In genomic region chr3:106413683-106414082, GRCh38 we compare ENCODE assay signal across 30 cellular contexts.
"Had no signal": no experiment of that assay in that cellular context is flagged by ENCODE, and none has a peak within 500 bp of the region (broad histone marks: within the 10 kb centered on the region; RNA-seq: fewer than 3 reads in every experiment).

No MANE protein-coding gene starts in this region.

- H3K4me1 ChIP-seq: adrenal gland, ascending aorta, body of pancreas, breast epithelium had no signal

- H3K27ac ChIP-seq: adrenal gland, ascending aorta, body of pancreas, brain microvascular endothelial cell, breast epithelium, cardiac muscle cell had no signal

- H3K27me3 ChIP-seq: adrenal gland, ascending aorta, body of pancreas, brain microvascular endothelial cell, breast epithelium, cardiac muscle cell had no signal

- DNase-seq: activated effector memory CD4-positive, alpha-beta T cell treated with anti-CD3 and anti-CD28 coated beads, Interleukin-2, amount 50 U/mL, for 16 hours; activated effector memory CD4-positive, alpha-beta T cell treated with Interleukin-2 at 50 U/mL for 16 hours; activated gamma-delta T cell; activated gamma-delta T cell treated with Interleukin-2 at 50 U/mL for 16 hours; activated naive CD4-positive, alpha-beta T cell; activated naive CD4-positive, alpha-beta T cell treated with anti-CD3 and anti-CD28 coated beads for 36 hours; activated naive CD4-positive, alpha-beta T cell treated with anti-CD3 and anti-CD28 coated beads, Interleukin-2, amount 10 ng/mL, durations not matched to agents 7 days and 5 days; activated naive CD4-positive, alpha-beta T cell treated with anti-CD3 and anti-CD28 coated beads, Interleukin-2, amount 50 U/mL, for 16 hours; activated naive CD4-positive, alpha-beta T cell treated with Interleukin-2 at 50 U/mL for 16 hours; activated naive CD8-positive, alpha-beta T cell treated with anti-CD3 and anti-CD28 coated beads for 36 hours; activated naive CD8-positive, alpha-beta T cell treated with anti-CD3 and anti-CD28 coated beads, Interleukin-2, amount 10 ng/mL, durations not matched to agents 7 days and 5 days; activated naive CD8-positive, alpha-beta T cell treated with anti-CD3 and anti-CD28 coated beads, Interleukin-2, amount 50 U/mL, for 24 hours; activated T-cell treated with anti-CD3 and anti-CD28 coated beads, Interleukin-2, amount 50 U/mL, for 1 hour; activated T-cell treated with anti-CD3 and anti-CD28 coated beads, Interleukin-2, amount 50 U/mL, for 24 hours; activated T-cell treated with anti-CD3 and anti-CD28 coated beads, Interleukin-2, amount 50 U/mL, for 4 hours; activated T-cell treated with anti-CD3 and anti-CD28 coated beads, Interleukin-2, amount 50 U/mL, for 48 hours; activated T-cell treated with anti-CD3 and anti-CD28 coated beads, Interleukin-2, amount 50 U/mL, for 72 hours; adrenal gland; amniotic stem cell; amygdala; anterior cingulate cortex; aorta; body of pancreas; brain microvascular endothelial cell; caudate nucleus; central memory CD4-positive, alpha-beta T cell; cerebellar nuclear complex had no signal

- H3K9me3 ChIP-seq: adrenal gland, ascending aorta, body of pancreas, breast epithelium had no signal

- H3K4me3 ChIP-seq: adrenal gland, ascending aorta, body of pancreas, breast epithelium, cardiac muscle cell had no signal

- H3K36me3 ChIP-seq: adrenal gland, ascending aorta, brain microvascular endothelial cell, breast epithelium, cardiac muscle cell had no signal
